Comparison of ENCODE assay signal across 26 cellular contexts in genomic region chr6:354631-355280, GRCh38. TPM values are rescaled to one million over a fixed set of nuclear protein-coding genes. Genes with fewer than 3 reads are reported as not detected.
A peak's percentile ranks its signal among the peaks of the same experiment; 100 is the strongest.
DNase-seq lines count a peak whose midpoint lies in the region; ATAC-seq, FAIRE-seq and TF ChIP-seq lines count a peak whose summit lies in the region.
"Had no signal": no experiment of that assay in that cellular context is flagged by ENCODE, and none has a peak within 500 bp of the region (broad histone marks: within the 10 kb centered on the region; RNA-seq: fewer than 3 reads in every experiment).

No MANE protein-coding gene starts in this region.

- H3K27me3 ChIP-seq in heart right ventricle: no peaks in the 10 kb centered on the region
- no peaks in the 10 kb centered on the region for H3K27me3 ChIP-seq in GM12878 (replicated peaks in 1 of 2; ENCODE audit: control insufficient read depth in 2 of 2, insufficient read depth in 2 of 2, low read length in 1 of 2)

- CTCF ChIA-PET in GM12878 (lab: Yijun Ruan, JAX): interaction anchor here (0.6 to 2.5 kb wide), 8 partner anchors 11 to 136 kb away, joined by 3 to 14 read pairs (median 5); no protein-coding TSS in a partner anchor

- no peaks in the 10 kb centered on the region for H3K9me3 Mint-ChIP-seq in memory B cell
- peaks cover 1 to 7% of the 10 kb centered on the region in 2 donors for H3K9me3 Mint-ChIP-seq in stimulated activated naive B cell treated with anti-CD40 and anti-IgM and Interleukin-4, amounts not matched to agents 10 μg/mL and 1 μg/mL and 100 μg/mL, for 72 hours
- H3K9me3 Mint-ChIP-seq in activated T-cell treated with anti-CD3 and anti-CD28 coated beads, Interleukin-2, amount 50 U/mL, for 24 hours: no peaks in the 10 kb centered on the region

- no peaks in the 10 kb centered on the region for H3K27me3 Mint-ChIP-seq in memory B cell
- H3K27me3 Mint-ChIP-seq in stimulated activated naive B cell treated with anti-CD40 and anti-IgM and Interleukin-4, amounts not matched to agents 10 μg/mL and 1 μg/mL and 100 μg/mL, for 72 hours: no peaks in the 10 kb centered on the region
- no peaks in the 10 kb centered on the region for H3K27me3 Mint-ChIP-seq in activated T-cell treated with anti-CD3 and anti-CD28 coated beads, Interleukin-2, amount 50 U/mL, for 24 hours
- H3K27me3 Mint-ChIP-seq: CD4-positive, CD25-positive, alpha-beta regulatory T cell had no signal

- TF ChIP-seq CTCF in heart right ventricle (IDR thresholded peaks at IDR 0.05) (no peak), GM12878 (IDR thresholded peaks at IDR 0.05 in 2 of 3, conservative IDR thresholded peaks at IDR 0.05 in 1 of 3; ENCODE audit: control insufficient read depth in 2 of 3, extremely low read depth in 1 of 3, insufficient read depth in 1 of 3, low read depth in 3 of 3, low read length in 3 of 3) (no peak)

- H3K4me3 Mint-ChIP-seq in memory B cell: no peak overlapping the region
- no peak overlapping the region for H3K4me3 Mint-ChIP-seq in stimulated activated naive B cell treated with anti-CD40 and anti-IgM and Interleukin-4, amounts not matched to agents 10 μg/mL and 1 μg/mL and 100 μg/mL, for 72 hours
- no peak overlapping the region for H3K4me3 Mint-ChIP-seq in activated T-cell treated with anti-CD3 and anti-CD28 coated beads, Interleukin-2, amount 50 U/mL, for 24 hours
- H3K4me3 Mint-ChIP-seq: CD4-positive, CD25-positive, alpha-beta regulatory T cell; GM23338 had no signal

- no peak for ATAC-seq in left ventricle myocardium superior
- no peak for ATAC-seq in heart right ventricle
- no peak for ATAC-seq in GM12878
- ATAC-seq in memory B cell (ENCODE audit: low read depth): no peak
- no peak for ATAC-seq in stimulated activated naive B cell treated with anti-CD40 and anti-IgM and Interleukin-4, amounts not matched to agents 10 μg/mL and 1 μg/mL and 100 μg/mL, for 72 hours (replicated peaks)
- no peak for ATAC-seq in HG03469 (IDR thresholded peaks at IDR 0.05; ENCODE audit: unreplicated experiment)
- ATAC-seq: GM23338 had no signal

- TF ChIP-seq POLR2A in GM12878 (IDR thresholded peaks at IDR 0.05; ENCODE audit: low read depth, low read length): no peak

- FAIRE-seq in GM12878 (lab: Jason Lieb, UNC): no peak
- FAIRE-seq: GM18507, HTR-8/SVneo had no signal

- BruUV-seq in GM12878 (replicated peaks; lab: Mats Ljungman, UMichigan): no TSS peak

- no peak overlapping the region for H3K9ac ChIP-seq in GM12878 (ENCODE audit: control insufficient read depth, insufficient read depth, low read length)

- H3K36me3 Mint-ChIP-seq in memory B cell: peaks cover 11% of the 10 kb centered on the region
- peaks cover 17 to 40% of the 10 kb centered on the region in 2 donors for H3K36me3 Mint-ChIP-seq in stimulated activated naive B cell treated with anti-CD40 and anti-IgM and Interleukin-4, amounts not matched to agents 10 μg/mL and 1 μg/mL and 100 μg/mL, for 72 hours
- H3K36me3 Mint-ChIP-seq in activated T-cell treated with anti-CD3 and anti-CD28 coated beads, Interleukin-2, amount 50 U/mL, for 24 hours (ENCODE audit: low read depth): peaks cover 13% of the 10 kb centered on the region

- DNase-seq in left ventricle myocardium superior (peak; percentile 31), heart right ventricle (no peak), GM12878 (ENCODE audit: low read depth, low spot score) (no peak), memory B cell (ENCODE audit: low spot score in 2 of 2) (no peak), NOMO-1 treated with DMSO at 0.1 percent for 48 hours (lab: John Stamatoyannopoulos, UW; ENCODE audit: unreplicated experiment) (no peak)
- DNase-seq in stimulated activated naive B cell treated with anti-CD40 and anti-IgM and Interleukin-4, amounts not matched to agents 10 μg/mL and 1 μg/mL and 100 μg/mL, for 72 hours: no peak
- DNase-seq in activated T-cell treated with anti-CD3 and anti-CD28 coated beads, Interleukin-2, amount 50 U/mL, for 24 hours: no peak
- DNase-seq: 8988T; CD4-positive, CD25-positive, alpha-beta regulatory T cell; COR-L47; GF-D8; HCEC 1CT; Karpas-422; NCI-H1436; NCI-H1930; NCI-H2171; NCI-H446; NCI-H526 treated with DMSO at 0.1 percent for 48 hours; NK-92 treated with Interleukin-12 subunit alpha and Interleukin-12 subunit beta, amount 100 ng/mL, for 24 hours had no signal

- no peaks in the 10 kb centered on the region for H3K79me2 ChIP-seq in GM12878 (ENCODE audit: control insufficient read depth, insufficient read depth, low read length)

- H3K4me1 ChIP-seq in heart right ventricle: peaks cover 0 to 9% (median 0%) of the 10 kb centered on the region in 9 donors
- peaks cover 40% of the 10 kb centered on the region for H3K4me1 ChIP-seq in GM12878 (ENCODE audit: control insufficient read depth, insufficient read depth, low read length)
- H3K4me1 ChIP-seq: SJSA1 had no signal

- H3K4me3 ChIP-seq in heart right ventricle: no peak overlapping the region
- H3K4me3 ChIP-seq in GM12878: no peak overlapping the region
- H3K4me3 ChIP-seq: GM23338, SJSA1 had no signal

- no peak overlapping the region for H2AFZ ChIP-seq in GM12878 (ENCODE audit: control insufficient read depth, low read depth, low read length)
- H2AFZ ChIP-seq: GM23338 had no signal

- TF ChIP-seq EP300 in GM12878 (IDR thresholded peaks at IDR 0.05; ENCODE audit: borderline replicate concordance in 1 of 2, control insufficient read depth in 1 of 2, low read depth in 2 of 2, low read length in 2 of 2): no peak

- SMC1A ChIA-PET in GM12878 (lab: Charles Lee; ENCODE audit: uncharacterized antibody, unreplicated experiment): interaction anchor here (1.1 to 8.6 kb wide), 13 partner anchors 10 to 166 kb away, joined by 3 to 104 read pairs (median 6); no protein-coding TSS in a partner anchor

- intact Hi-C loops in left ventricle myocardium superior (cut with micrococcal nuclease): no loop called here
- intact Hi-C loops in heart right ventricle (cut with DNase I): no loop called here
- intact Hi-C loops in GM12878 (cut with micrococcal nuclease; ENCODE audit: unreplicated experiment): no loop called here

- H3K27ac ChIP-seq in heart right ventricle (no peak overlapping the region), GM12878 (ENCODE audit: control insufficient read depth, insufficient read depth) (no peak overlapping the region)
- H3K27ac ChIP-seq: SJSA1 had no signal

- no peaks in the 10 kb centered on the region for H4K20me1 ChIP-seq in GM12878 (ENCODE audit: control insufficient read depth, insufficient read depth)

- peaks cover 0 to 35% (median 8%) of the 10 kb centered on the region in 9 donors for H3K36me3 ChIP-seq in heart right ventricle
- peaks cover 13 to 14% of the 10 kb centered on the region in 2 experiments for H3K36me3 ChIP-seq in GM12878 (ENCODE audit: control insufficient read depth in 2 of 2, insufficient read depth in 2 of 2, low read length in 1 of 2)
- H3K36me3 ChIP-seq: SJSA1 had no signal

- RAD21 ChIA-PET in GM12878 (lab: Charles Lee; ENCODE audit: unreplicated experiment): interaction anchor here (1.2 to 4.4 kb wide), 11 partner anchors 10 to 136 kb away, joined by 3 to 61 read pairs (median 7); no protein-coding TSS in a partner anchor

- TF ChIP-seq RAD21 in GM12878 (IDR thresholded peaks at IDR 0.05; ENCODE audit: insufficient read depth, low read depth, low read length): no peak

- peaks cover 44% of the 10 kb centered on the region for H3K4me1 Mint-ChIP-seq in memory B cell
- H3K4me1 Mint-ChIP-seq in stimulated activated naive B cell treated with anti-CD40 and anti-IgM and Interleukin-4, amounts not matched to agents 10 μg/mL and 1 μg/mL and 100 μg/mL, for 72 hours: peaks cover 55 to 85% of the 10 kb centered on the region in 2 donors
- peaks cover 22% of the 10 kb centered on the region for H3K4me1 Mint-ChIP-seq in activated T-cell treated with anti-CD3 and anti-CD28 coated beads, Interleukin-2, amount 50 U/mL, for 24 hours (ENCODE audit: low read depth)

- POLR2A ChIA-PET in GM12878 (lab: Charles Lee): interaction anchor here (0.7 to 9.1 kb wide), 9 partner anchors 9 to 62 kb away, joined by 3 to 81 read pairs (median 4); partner anchors contain the start of genes DUSP22 and IRF4

- H3K4me2 ChIP-seq in GM12878 (ENCODE audit: control insufficient read depth, insufficient read depth): no peak overlapping the region
- H3K4me2 ChIP-seq: GM23338 had no signal

- 89% methylated on average over 15 of the region's 15 CpGs for WGBS in heart right ventricle, 2 donors
- WGBS in GM12878 (ENCODE audit: insufficient coverage, insufficient replicate concordance, low lambda C conversion rate, missing lambda C conversion rate): 86% methylated on average over 15 of the region's 15 CpGs

- peak overlapping the region; percentile 96 for H3K27ac Mint-ChIP-seq in memory B cell
- H3K27ac Mint-ChIP-seq in stimulated activated naive B cell treated with anti-CD40 and anti-IgM and Interleukin-4, amounts not matched to agents 10 μg/mL and 1 μg/mL and 100 μg/mL, for 72 hours: peak overlapping the region; percentile 80
- no peak overlapping the region for H3K27ac Mint-ChIP-seq in activated T-cell treated with anti-CD3 and anti-CD28 coated beads, Interleukin-2, amount 50 U/mL, for 24 hours
- H3K27ac Mint-ChIP-seq: GM23338 had no signal

- H3K9me3 ChIP-seq in heart right ventricle: no peaks in the 10 kb centered on the region
- H3K9me3 ChIP-seq in GM12878 (replicated peaks; ENCODE audit: control insufficient read depth, insufficient read depth, low read length): no peaks in the 10 kb centered on the region
- H3K9me3 ChIP-seq: SJSA1 had no signal

- in situ Hi-C loops in GM12878 (cut with MboI): no loop called here

TF ChIP-seq in GM12878, 131 proteins besides CTCF, POLR2A, EP300 and RAD21:
- TF ChIP-seq POLR2AphosphoS5 (IDR thresholded peaks at IDR 0.05; ENCODE audit: low read length) (peak; percentile 30; the same call in 1 of the 2 replicates), CHD4 (IDR thresholded peaks at IDR 0.05) (no peak)
TF ChIP-seq in GM12878: peak in this region for 1.

RNA-seq across cellular contexts. Expression of gene IRF4, which starts 36.8 kb away (rescaled TPM):
- 0.32 TPM for total RNA-seq in left ventricle myocardium superior
- total RNA-seq in heart right ventricle: 1 to 10 TPM in 2 of 10 donors, under 1 TPM in 7, not detected in 1; 0.05 to 3.6 (median 0.32) TPM
- under 1 TPM; 0.04 to 0.15 TPM for polyA plus RNA-seq in heart right ventricle
- total RNA-seq in GM12878 (2013; cell fraction: nucleolus; rRNA removed): 825 and 857 TPM in 2 replicates
- 287 and 295 TPM in 2 replicates for total RNA-seq in GM12878 (2014; rRNA removed)
- 217 and 228 TPM in 2 replicates for total RNA-seq in GM12878 (2014; rRNA removed; fragmentation: Illumina TruSeq; extraction: Trizol)
- 495 and 498 TPM in 2 replicates for total RNA-seq in GM12878 (2021)
- polyA plus RNA-seq in GM12878 (2011; ENCODE audit: low read depth): 299 TPM
- 252 and 320 TPM in 2 replicates for polyA plus RNA-seq in GM12878 (2011; rRNA removed)
- 352 and 442 TPM in 2 replicates for polyA plus RNA-seq in GM12878 (2011; cell fraction: cytosol; rRNA removed)
- polyA plus RNA-seq in GM12878 (2011; cell fraction: nucleus; rRNA removed): 848 and 1,001 TPM in 2 replicates
- polyA plus RNA-seq in GM12878 (2012): 262 and 367 TPM in 2 replicates
- 223 and 228 TPM in 2 replicates for polyA plus RNA-seq in GM12878 (2014; fragmentation: Illumina TruSeq; extraction: Trizol)
- polyA plus RNA-seq in GM12878 (2014; fragmentation: Nextera tagmentation; extraction: Ambion mirVana): 10 to 100 TPM; 50.0 to 98.9 TPM
- polyA plus RNA-seq in GM12878 (2014; rRNA removed): 187 and 205 TPM in 2 replicates
- polyA plus RNA-seq in GM12878 (2016; fragmentation: Nextera tagmentation; extraction: Ambion mirVana): 100 to 1,000 TPM; 295 to 297 TPM
- polyA minus RNA-seq in GM12878 (2011; rRNA and poly(A)+ RNA removed): 364 and 403 TPM in 2 replicates
- polyA minus RNA-seq in GM12878 (2011; cell fraction: cytosol; rRNA and poly(A)+ RNA removed): 196 and 207 TPM in 2 replicates
- 241 and 321 TPM in 2 replicates for polyA minus RNA-seq in GM12878 (2011; cell fraction: nucleus; rRNA and poly(A)+ RNA removed)
- total RNA-seq: MCF 10A had no signal
- polyA plus RNA-seq: AG04450 had no signal

Comparison
In these comparisons a context has a peak if more than half of its experiments do, and no peak if none do; other contexts are left out.
1. RNA of gene IRF4, which starts 36.8 kb away (total RNA-seq): 217 to 857 TPM in GM12878; 0.05 to 3.6 TPM in heart right ventricle and 0.32 TPM in left ventricle myocardium superior (single experiment); every median in the first group is over 10 times any median in the second.